1 cellular context compared by ENCODE assay signal in the genomic region with DNA sequence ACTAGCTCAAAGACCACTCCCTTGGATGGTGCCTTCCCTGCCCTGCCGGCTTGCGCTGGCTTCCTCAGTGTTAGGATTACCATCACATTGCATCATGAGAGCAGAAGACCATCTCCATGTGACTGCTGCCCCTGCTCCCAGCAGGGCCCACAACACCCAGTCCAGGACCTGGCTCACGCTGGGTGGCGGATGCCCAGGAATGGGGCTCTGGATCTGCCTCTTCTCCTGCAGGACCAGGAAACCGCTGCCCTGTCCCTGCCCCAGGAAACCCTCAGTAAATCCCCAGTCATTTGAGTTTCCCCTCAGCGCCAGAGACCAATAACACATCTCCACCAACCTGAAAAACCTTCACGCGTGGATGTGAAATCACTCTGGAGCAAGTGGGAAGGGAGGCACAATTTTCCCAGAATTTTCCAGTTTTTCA.
TF ChIP-seq lines count a peak whose summit lies in the region.

No MANE protein-coding gene starts in this region.

TF ChIP-seq in K562, 482 proteins besides CTCF, POLR2A, EP300 and RAD21 (continued from another document):
- TF ChIP-seq ZNF212 (CRISPR knock-in tag; IDR thresholded peaks at IDR 0.05) (peak; percentile 75; the same call in 1 of the 2 replicates), ZNF197 (CRISPR knock-in tag; IDR thresholded peaks at IDR 0.05; ENCODE audit: low read depth) (peak; percentile 15; the same call in 1 of the 2 replicates), SLC30A9 (CRISPR knock-in tag; IDR thresholded peaks at IDR 0.05) (no peak), ZNF551 (CRISPR knock-in tag; IDR thresholded peaks at IDR 0.05) (no peak), ATF1 (CRISPR knock-in tag; IDR thresholded peaks at IDR 0.05) (no peak), ATF1 (tag; IDR thresholded peaks at IDR 0.05) (no peak), ZNF696 (CRISPR knock-in tag; conservative IDR thresholded peaks at IDR 0.05) (no peak), ZFP30 (CRISPR knock-in tag; IDR thresholded peaks at IDR 0.05; ENCODE audit: borderline replicate concordance) (no peak), HIVEP1 (CRISPR knock-in tag; IDR thresholded peaks at IDR 0.05) (peak; percentile 83; the same call in 1 of the 2 replicates), KHSRP (IDR thresholded peaks at IDR 0.05) (no peak), CXXC5 (CRISPR knock-in tag; IDR thresholded peaks at IDR 0.05) (peak; percentile 84), ZNF311 (CRISPR knock-in tag; IDR thresholded peaks at IDR 0.05) (peak; percentile 33; the same call in 1 of the 2 replicates), HCFC1 (IDR thresholded peaks at IDR 0.05; ENCODE audit: low read depth, low read length) (0 out of 2 replicates have a peak, but pooled peaks have one; percentile 9), ZNF785 (CRISPR knock-in tag; IDR thresholded peaks at IDR 0.05) (0 out of 2 replicates have a peak, but pooled peaks have one; percentile 53), HMGXB4 (CRISPR knock-in tag; IDR thresholded peaks at IDR 0.05) (no peak), IRF9 (tag; IDR thresholded peaks at IDR 0.05) (peak; percentile 68), ZZZ3 (IDR thresholded peaks at IDR 0.05) (no peak), STAT5B (CRISPR knock-in tag; IDR thresholded peaks at IDR 0.05) (no peak), KDM5B (IDR thresholded peaks at IDR 0.05; ENCODE audit: insufficient replicate concordance, low read depth, low read length) (no peak), ZNF76 (CRISPR knock-in tag; IDR thresholded peaks at IDR 0.05; ENCODE audit: borderline replicate concordance) (peak; percentile 79; the same call in 1 of the 2 replicates), SRF (CRISPR knock-in tag; IDR thresholded peaks at IDR 0.05) (peak in 1 of 2 experiments; percentile 50; a peak in 1 of 4 replicates)
